In genomic region chr20:36367907-36368306, GRCh38 we compare ENCODE assay signal across 26 cellular contexts.
DNase-seq lines count a peak whose midpoint lies in the region; ATAC-seq, FAIRE-seq and TF ChIP-seq lines count a peak whose summit lies in the region.
"Had no signal": no experiment of that assay in that cellular context is flagged by ENCODE, and none has a peak within 500 bp of the region (broad histone marks: within the 10 kb centered on the region; RNA-seq: fewer than 3 reads in every experiment).

No MANE protein-coding gene starts in this region.

- H3K79me2 ChIP-seq in mammary epithelial cell (ENCODE audit: insufficient read depth, low read length) (no peaks in the 10 kb centered on the region), H1 (ENCODE audit: control insufficient read depth in 1 of 2, insufficient read depth in 2 of 2, low read length in 2 of 2) (no peaks in the 10 kb centered on the region)

- in situ Hi-C loops in mammary epithelial cell (cut with MboI; ENCODE audit: low sequenced_read_pairs in 2 of 2), result loop anchor here in 1 of 2 donors (10.0 kb wide), 1 partner anchor 57 kb away; no protein-coding TSS in a partner anchor

- H4K20me1 ChIP-seq in mammary epithelial cell (ENCODE audit: insufficient read depth, low read length) (no peaks in the 10 kb centered on the region), H1 (replicated peaks in 1 of 2; ENCODE audit: control insufficient read depth in 1 of 2, insufficient read depth in 2 of 2, low read length in 2 of 2) (peaks cover 0 to 2% of the 10 kb centered on the region in 2 experiments)

- H3K23me2 ChIP-seq in H1 (ENCODE audit: low read depth, low read length), result no peaks in the 10 kb centered on the region

- peak overlapping the region; percentile 62; the same call in 1 of the 2 replicates for H3K18ac ChIP-seq in H1 (ENCODE audit: extremely low read depth, low read length)

- DNase-seq in mammary epithelial cell (no peak), MCF 10A (ENCODE audit: unreplicated experiment) (no peak), WTC11 (ENCODE audit: low spot score) (no peak), H1 (ENCODE audit: low read depth in 1 of 2, low spot score in 2 of 2) (no peak), NCI-H510A (lab: John Stamatoyannopoulos, UW) (no peak), AG20443 (ENCODE audit: low spot score) (no peak)
- DNase-seq: Calu3; CD8-positive, alpha-beta T cell; GM23248; HFFc6; NCI-H1092; NCI-H1417 treated with DMSO at 0.1 percent for 48 hours; NCI-H1694 treated with DMSO at 0.1 percent for 48 hours; NCI-H2171 treated with DMSO at 0.1 percent for 48 hours; NCI-H345; NCI-H524; Right ventricle myocardium superior; RPMI8226 had no signal

- 0 out of 2 replicates have a peak overlapping the region, but pooled peaks have one; percentile 34 for H2BK20ac ChIP-seq in H1 (ENCODE audit: low read length)

- BruUV-seq in mammary epithelial cell (replicated peaks; lab: Mats Ljungman, UMichigan), result TSS peak; percentile 97
- BruUV-seq in MCF 10A (replicated peaks; lab: Mats Ljungman, UMichigan), result no TSS peak

- H3K4me1 ChIP-seq in mammary epithelial cell (ENCODE audit: insufficient read depth, low read length), result no peaks in the 10 kb centered on the region
- H3K4me1 ChIP-seq in H1 (replicated peaks in 1 of 4; ENCODE audit: control insufficient read depth in 3 of 4, insufficient read depth in 4 of 4, low read length in 3 of 4), result peaks cover 2 to 11% (median 6%) of the 10 kb centered on the region in 4 experiments
- H3K4me1 ChIP-seq: HAP-1, SJSA1 had no signal

- no peak overlapping the region for H3K4me2 ChIP-seq in mammary epithelial cell (ENCODE audit: insufficient read depth, low read depth, low read length)
- H3K4me2 ChIP-seq in H1 (ENCODE audit: insufficient read depth in 1 of 2, low read depth in 2 of 2, low read length in 2 of 2), result no peak overlapping the region

- H3K9me3 ChIP-seq in mammary epithelial cell (replicated peaks; ENCODE audit: insufficient read depth, low read length) (no peaks in the 10 kb centered on the region), H1 (ENCODE audit: insufficient read depth in 2 of 2, low read depth in 1 of 2, low read length in 1 of 2) (no peaks in the 10 kb centered on the region)
- H3K9me3 ChIP-seq: HAP-1, SJSA1 had no signal

- CTCF ChIA-PET in mammary epithelial cell (lab: Charles Lee; ENCODE audit: low non-redundant PET) (no interaction called here), MCF 10A (lab: Yijun Ruan, JAX) (interaction anchor here (0.6 to 0.9 kb wide), 3 partner anchors 17 to 69 kb away, joined by 3 to 4 read pairs (median 3); no protein-coding TSS in a partner anchor), WTC11 (lab: Charles Lee) (interaction anchor here (0.7 to 2.1 kb wide), 7 partner anchors 8 to 165 kb away, joined by 3 to 10 read pairs (median 4); no protein-coding TSS in a partner anchor), H1 (lab: Charles Lee; ENCODE audit: partially characterized antibody) (interaction anchor here (0.7 to 1.4 kb wide), 12 partner anchors 12 to 169 kb away, joined by 3 to 6 read pairs (median 4); no protein-coding TSS in a partner anchor)

- H3K36me3 Mint-ChIP-seq in MCF 10A (ENCODE audit: insufficient read depth, unreplicated experiment), result no peaks in the 10 kb centered on the region
- no peaks in the 10 kb centered on the region for H3K36me3 Mint-ChIP-seq in WTC11
- no peaks in the 10 kb centered on the region for H3K36me3 Mint-ChIP-seq in stimulated activated memory B cell treated with anti-CD40 and anti-IgM and Interleukin-4, amounts not matched to agents 10 μg/mL and 1 μg/mL and 100 μg/mL, for 72 hours
- H3K36me3 Mint-ChIP-seq: CD8-positive, alpha-beta T cell; IgD-negative memory B cell had no signal

- H3K27me3 ChIP-seq in mammary epithelial cell (ENCODE audit: insufficient read depth, low read length), result peaks cover 2% of the 10 kb centered on the region
- H3K27me3 ChIP-seq in H1 (replicated peaks in 1 of 4; ENCODE audit: control insufficient read depth in 3 of 4, extremely low read depth in 1 of 4, insufficient read depth in 3 of 4, low read length in 3 of 4), result no peaks in the 10 kb centered on the region

- H3K79me1 ChIP-seq in H1 (ENCODE audit: low read depth, low read length), result no peaks in the 10 kb centered on the region

- no peak for FAIRE-seq in H1 (lab: Jason Lieb, UNC)
- FAIRE-seq: A204.1, GM18507 had no signal

- intact Hi-C loops in mammary epithelial cell (cut with micrococcal nuclease) (no loop called here), MCF 10A (cut with micrococcal nuclease) (no loop called here)

- no peak overlapping the region for H3K27ac ChIP-seq in mammary epithelial cell (ENCODE audit: insufficient read depth, low read depth, low read length)
- no peak overlapping the region for H3K27ac ChIP-seq in H1 (ENCODE audit: low read depth, low read length)
- H3K27ac ChIP-seq: C4-2B, GM23248, SJSA1 had no signal

- H4K91ac ChIP-seq in H1 (replicated peaks; ENCODE audit: insufficient read length, low read length), result no peak overlapping the region

- H3K27ac Mint-ChIP-seq in MCF 10A (ENCODE audit: low read depth, unreplicated experiment), result no peak overlapping the region
- no peak overlapping the region for H3K27ac Mint-ChIP-seq in WTC11
- no peak overlapping the region for H3K27ac Mint-ChIP-seq in stimulated activated memory B cell treated with anti-CD40 and anti-IgM and Interleukin-4, amounts not matched to agents 10 μg/mL and 1 μg/mL and 100 μg/mL, for 72 hours
- H3K27ac Mint-ChIP-seq: B cell; CD8-positive, alpha-beta T cell; HFFc6 had no signal

- H3K56ac ChIP-seq in H1 (replicated peaks; ENCODE audit: insufficient read length, low read depth, low read length), result no peak overlapping the region

- H4K8ac ChIP-seq in H1 (ENCODE audit: extremely low read depth, insufficient read depth, low read length), result no peak overlapping the region

- H3K4me3 ChIP-seq in mammary epithelial cell (replicated peaks in 1 of 3; ENCODE audit: insufficient read depth in 1 of 3, low read depth in 2 of 3, low read length in 3 of 3) (no peak overlapping the region), H1 (ENCODE audit: extremely low read depth in 1 of 4, insufficient read depth in 2 of 4, low read depth in 3 of 4, low read length in 4 of 4) (no peak overlapping the region)
- H3K4me3 ChIP-seq: GM23248, HAP-1, SJSA1 had no signal

- no peak overlapping the region for H2AFZ ChIP-seq in mammary epithelial cell (ENCODE audit: low read depth, low read length)
- no peak overlapping the region for H2AFZ ChIP-seq in H1 (ENCODE audit: low read length)
- H2AFZ ChIP-seq: GM23248 had no signal

- peaks cover 66% of the 10 kb centered on the region for H3K27me3 Mint-ChIP-seq in MCF 10A (ENCODE audit: insufficient read depth, unreplicated experiment)
- H3K27me3 Mint-ChIP-seq in WTC11 (ENCODE audit: low read depth), result no peaks in the 10 kb centered on the region; the same call in 1 of the 2 replicates
- H3K27me3 Mint-ChIP-seq in stimulated activated memory B cell treated with anti-CD40 and anti-IgM and Interleukin-4, amounts not matched to agents 10 μg/mL and 1 μg/mL and 100 μg/mL, for 72 hours, result peaks cover 27% of the 10 kb centered on the region

- POLR2A ChIA-PET in MCF 10A (lab: Yijun Ruan, JAX) (no interaction called here), WTC11 (lab: Charles Lee) (no interaction called here), H1 (lab: Charles Lee; ENCODE audit: partially characterized antibody) (interaction anchor here (1.0 kb wide), 1 partner anchor 20 kb away, joined by 3 read pairs; no protein-coding TSS in a partner anchor)

- 57% methylated on average over 4 of the region's 5 CpGs for WGBS in mammary epithelial cell (ENCODE audit: low coverage, missing lambda C conversion rate)
- 84% methylated on average over 4 of the region's 5 CpGs; no CpG with 5 or more reads in 1 of the 2 experiments for WGBS in H1 (ENCODE audit: extremely low coverage in 1 of 2, insufficient coverage in 1 of 2, insufficient read length in 1 of 2, insufficient replicate concordance in 2 of 2, low coverage in 1 of 2, low lambda C conversion rate in 2 of 2, missing lambda C conversion rate in 1 of 2), 2 experiments

- H2BK120ac ChIP-seq in H1 (replicated peaks; ENCODE audit: low read depth, low read length), result no peak overlapping the region

- no peak overlapping the region for H4K5ac ChIP-seq in H1 (ENCODE audit: insufficient read length, low read depth, low read length)

- H3K36me3 ChIP-seq in mammary epithelial cell (ENCODE audit: insufficient read depth, low read length) (no peaks in the 10 kb centered on the region), H1 (ENCODE audit: control insufficient read depth in 2 of 4, insufficient read depth in 4 of 4, low read length in 3 of 4) (no peaks in the 10 kb centered on the region; a peak in 1 of 8 replicates)
- H3K36me3 ChIP-seq: HAP-1, SJSA1 had no signal

- no peak overlapping the region for H3K9ac ChIP-seq in mammary epithelial cell (ENCODE audit: insufficient read depth, low read length)
- H3K9ac ChIP-seq in H1 (replicated peaks in 1 of 4; ENCODE audit: extremely low read depth in 1 of 4, low read depth in 3 of 4, low read length in 3 of 4), result no peak overlapping the region; a peak in 2 of 7 replicates
- H3K9ac ChIP-seq: GM23248 had no signal

- H2BK15ac ChIP-seq in H1 (ENCODE audit: low read length), result no peak overlapping the region

- H3K14ac ChIP-seq in H1 (ENCODE audit: insufficient read length), result no peak overlapping the region

- H3K23ac ChIP-seq in H1 (ENCODE audit: insufficient read length), result no peak overlapping the region

- TF ChIP-seq CTCF in mammary epithelial cell (conservative IDR thresholded peaks at IDR 0.05 in 1 of 2, IDR thresholded peaks at IDR 0.05 in 1 of 2; ENCODE audit: extremely low read depth in 1 of 2, insufficient read depth in 1 of 2, low read depth in 1 of 2, low read length in 2 of 2) (no peak), MCF 10A (IDR thresholded peaks at IDR 0.05; ENCODE audit: unreplicated experiment) (no peak), WTC11 (IDR thresholded peaks at IDR 0.05) (no peak), H1 (IDR thresholded peaks at IDR 0.05; ENCODE audit: control extremely low read depth in 1 of 3, insufficient read depth in 1 of 3, low read depth in 1 of 3, low read length in 3 of 3) (no peak)

- TF ChIP-seq POLR2A in H1 (IDR thresholded peaks at IDR 0.05; ENCODE audit: control extremely low read depth in 1 of 2, low read depth in 2 of 2, low read length in 2 of 2), result no peak

- no peak for TF ChIP-seq RAD21 in H1 (IDR thresholded peaks at IDR 0.05 in 1 of 2, conservative IDR thresholded peaks at IDR 0.05 in 1 of 2; ENCODE audit: low read depth in 2 of 2, low read length in 2 of 2)

- H3K4ac ChIP-seq in H1 (replicated peaks; ENCODE audit: insufficient read length, low read depth, low read length), result no peak overlapping the region

- TF ChIP-seq EP300 in H1 (IDR thresholded peaks at IDR 0.05; ENCODE audit: borderline replicate concordance in 1 of 2, low read depth in 2 of 2, low read length in 2 of 2), result no peak

- H2BK5ac ChIP-seq in H1 (ENCODE audit: low read depth, low read length), result no peak overlapping the region

- no peak overlapping the region; the same call in 1 of the 2 replicates for H2BK12ac ChIP-seq in H1 (ENCODE audit: low read depth, low read length)

- H2AK5ac ChIP-seq in H1 (ENCODE audit: low read depth, low read length), result no peak overlapping the region

- H3K9me3 Mint-ChIP-seq in MCF 10A (ENCODE audit: unreplicated experiment) (no peaks in the 10 kb centered on the region), WTC11 (no peaks in the 10 kb centered on the region)
- H3K9me3 Mint-ChIP-seq in stimulated activated memory B cell treated with anti-CD40 and anti-IgM and Interleukin-4, amounts not matched to agents 10 μg/mL and 1 μg/mL and 100 μg/mL, for 72 hours, result no peaks in the 10 kb centered on the region
- H3K9me3 Mint-ChIP-seq: CD8-positive, alpha-beta T cell; HFFc6; IgD-negative memory B cell had no signal

- no peak overlapping the region for H3K4me3 Mint-ChIP-seq in MCF 10A (ENCODE audit: unreplicated experiment)
- no peak overlapping the region for H3K4me3 Mint-ChIP-seq in WTC11
- H3K4me3 Mint-ChIP-seq in stimulated activated memory B cell treated with anti-CD40 and anti-IgM and Interleukin-4, amounts not matched to agents 10 μg/mL and 1 μg/mL and 100 μg/mL, for 72 hours, result no peak overlapping the region
- H3K4me3 Mint-ChIP-seq: B cell; CD8-positive, alpha-beta T cell; HFFc6; IgD-negative memory B cell had no signal

- H3K4me1 Mint-ChIP-seq in MCF 10A (ENCODE audit: insufficient read depth, unreplicated experiment) (no peaks in the 10 kb centered on the region), WTC11 (peaks cover 14% of the 10 kb centered on the region)
- H3K4me1 Mint-ChIP-seq in stimulated activated memory B cell treated with anti-CD40 and anti-IgM and Interleukin-4, amounts not matched to agents 10 μg/mL and 1 μg/mL and 100 μg/mL, for 72 hours, result no peaks in the 10 kb centered on the region
- H3K4me1 Mint-ChIP-seq: B cell had no signal

- dilution Hi-C loops in mammary epithelial cell (cut with HindIII; ENCODE audit: low sequenced_read_pairs), result no loop called here

- ATAC-seq in WTC11, result peak; percentile 37
- ATAC-seq in stimulated activated memory B cell treated with anti-CD40 and anti-IgM and Interleukin-4, amounts not matched to agents 10 μg/mL and 1 μg/mL and 100 μg/mL, for 72 hours, result no peak
- ATAC-seq: CD8-positive, alpha-beta T cell had no signal
